ENCODE assay signal across 1 cellular context in genomic region chr18:13217466-13217961, GRCh38.
TF ChIP-seq lines count a peak whose summit lies in the region.

No MANE protein-coding gene starts in this region.

TF ChIP-seq in SK-N-SH treated with all-trans-retinoic acid at 6 μM for 48 hours, 23 proteins besides CTCF, POLR2A, EP300 and RAD21 (continued from another document):
- TF ChIP-seq TSHZ2 (CRISPR knock-in tag; IDR thresholded peaks at IDR 0.05) (no peak), ZNF70 (CRISPR knock-in tag; IDR thresholded peaks at IDR 0.05) (no peak), TCF4 (CRISPR knock-in tag; IDR thresholded peaks at IDR 0.05; ENCODE audit: borderline replicate concordance) (no peak), ZFP3 (CRISPR knock-in tag; IDR thresholded peaks at IDR 0.05) (no peak), SNAI2 (CRISPR knock-in tag; IDR thresholded peaks at IDR 0.05) (no peak), OSR1 (CRISPR knock-in tag; IDR thresholded peaks at IDR 0.05) (no peak), CSDC2 (CRISPR knock-in tag; IDR thresholded peaks at IDR 0.05) (no peak), BACH2 (CRISPR knock-in tag; IDR thresholded peaks at IDR 0.05; ENCODE audit: borderline replicate concordance) (no peak), GLIS3 (CRISPR knock-in tag; IDR thresholded peaks at IDR 0.05) (no peak), CSRNP3 (CRISPR knock-in tag; IDR thresholded peaks at IDR 0.05) (no peak)
